8 cellular contexts compared by ENCODE assay signal in the genomic region with DNA sequence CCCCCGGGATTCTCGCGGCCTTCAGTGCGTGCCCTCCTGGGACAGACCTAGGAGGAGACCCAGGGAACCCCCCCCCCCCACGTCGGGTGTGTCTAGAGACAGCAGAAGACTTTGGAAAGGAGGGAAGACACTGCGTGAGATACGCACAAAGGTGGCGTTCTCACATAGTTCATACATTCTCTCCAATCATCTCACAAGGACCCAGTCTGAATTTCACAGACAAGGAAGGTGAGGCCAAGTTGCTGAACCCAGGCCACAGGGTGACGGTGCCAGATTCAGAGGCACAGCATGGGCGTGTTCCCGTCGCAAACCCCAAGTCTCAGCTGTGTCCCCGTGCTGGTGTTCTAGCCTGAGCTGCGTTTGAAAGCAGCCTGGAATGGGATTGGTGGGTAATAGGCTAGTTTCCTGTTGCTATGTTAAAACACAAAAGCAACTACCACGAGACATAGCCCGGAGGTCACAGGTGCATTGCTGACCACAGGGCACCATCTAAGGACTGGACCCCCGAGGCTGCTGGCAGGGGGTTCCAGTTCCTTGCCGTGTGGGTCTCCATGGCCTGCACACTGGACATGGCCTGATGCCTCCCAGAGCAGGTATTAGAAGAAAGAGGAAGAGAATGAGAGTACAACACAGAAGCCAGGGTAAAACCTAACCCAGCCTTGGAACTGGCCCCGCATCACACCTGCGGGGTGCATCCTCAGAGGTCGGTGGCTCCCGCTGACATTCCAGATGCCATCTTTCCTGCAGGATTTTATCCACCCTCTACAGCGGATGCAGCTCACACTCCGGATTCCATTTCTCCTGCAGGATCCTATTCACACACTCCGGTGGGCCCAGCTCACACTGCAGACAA. TPM values are rescaled to one million over a fixed set of nuclear protein-coding genes. Genes with fewer than 3 reads are reported as not detected.
DNase-seq lines count a peak whose midpoint lies in the region; ATAC-seq and TF ChIP-seq lines count a peak whose summit lies in the region.
"Had no signal": no experiment of that assay in that cellular context is flagged by ENCODE, and none has a peak within 500 bp of the region (broad histone marks: within the 10 kb centered on the region; RNA-seq: fewer than 3 reads in every experiment).

No MANE protein-coding gene starts in this region.

- H3K27me3 ChIP-seq in MG63 (no peaks in the 10 kb centered on the region), right lobe of liver (no peaks in the 10 kb centered on the region), suprapubic skin (peaks cover 63% of the 10 kb centered on the region)

- intact Hi-C loops in right lobe of liver (cut with DNase I): no loop called here

- H3K27ac ChIP-seq in right lobe of liver (peak overlapping the region in 2 of 3 donors; percentile 56 to 77), suprapubic skin (no peak overlapping the region)

- 46% methylated on average over 6 of the region's 26 CpGs for WGBS in right lobe of liver (ENCODE audit: insufficient coverage, low coverage, low lambda C conversion rate, missing lambda C conversion rate)
- 49% methylated on average over 18 of the region's 26 CpGs for WGBS in suprapubic skin

- TF ChIP-seq POLR2A in right lobe of liver (IDR thresholded peaks at IDR 0.05) (no peak), suprapubic skin (IDR thresholded peaks at IDR 0.05) (no peak)

- peak overlapping the region; percentile 81 for H3K4me3 ChIP-seq in MG63
- peak overlapping the region; percentile 69 to 77 for H3K4me3 ChIP-seq in cardiac fibroblast (replicated peaks in 1 of 2; ENCODE audit: low read depth in 2 of 2, low read length in 2 of 2)
- H3K4me3 ChIP-seq in right lobe of liver: peak overlapping the region in 1 of 3 donors; percentile 40
- peak overlapping the region; percentile 73 for H3K4me3 ChIP-seq in suprapubic skin
- H3K4me3 ChIP-seq: GM12878 had no signal

- peaks cover 25% of the 10 kb centered on the region for H3K36me3 ChIP-seq in MG63
- no peaks in the 10 kb centered on the region for H3K36me3 ChIP-seq in right lobe of liver
- H3K36me3 ChIP-seq in suprapubic skin: no peaks in the 10 kb centered on the region

- DNase-seq in MG63 (no peak), cardiac fibroblast (ENCODE audit: low read depth in 2 of 2) (no peak), right lobe of liver (peak in 1 of 3 donors; percentile 36), suprapubic skin (ENCODE audit: low spot score in 2 of 2) (peak; percentile 50 to 51), dedifferentiated amniotic fluid mesenchymal stem cell (ENCODE audit: extremely low spot score) (no peak)

- TF ChIP-seq CTCF in cardiac fibroblast (IDR thresholded peaks at IDR 0.05; ENCODE audit: low read depth, low read length): no peak
- no peak for TF ChIP-seq CTCF in right lobe of liver (IDR thresholded peaks at IDR 0.05)
- no peak for TF ChIP-seq CTCF in suprapubic skin (IDR thresholded peaks at IDR 0.05)

- H3K4me1 ChIP-seq in right lobe of liver: no peaks in the 10 kb centered on the region
- H3K4me1 ChIP-seq in suprapubic skin: peaks cover 29% of the 10 kb centered on the region

- H3K9me3 ChIP-seq in MG63 (no peaks in the 10 kb centered on the region), right lobe of liver (no peaks in the 10 kb centered on the region), suprapubic skin (no peaks in the 10 kb centered on the region)

- ATAC-seq in right lobe of liver: no peak
- no peak for ATAC-seq in GM18907 (IDR thresholded peaks at IDR 0.05; ENCODE audit: unreplicated experiment)
- ATAC-seq in HG03095 (IDR thresholded peaks at IDR 0.05; ENCODE audit: unreplicated experiment): no peak
- ATAC-seq: GM12878 had no signal

- no peak for TF ChIP-seq EP300 in suprapubic skin (IDR thresholded peaks at IDR 0.05)

RNA-seq across cellular contexts. Expression of a gene that starts 1.1 kb away (rescaled TPM):
- total RNA-seq in MG63 (2014; rRNA removed; shearing (Covaris generic); ENCODE audit: low replicate concordance): 204 and 346 TPM in 2 replicates
- total RNA-seq in right lobe of liver (10 to 100 TPM in 3 of 6 experiments, 1 to 10 TPM in 3; 5.5 to 21.0 (median 11.4) TPM), suprapubic skin (1 to 10 TPM; 7.0 to 9.5 (median 9.4) TPM)

Comparison
In these comparisons a context has a peak if more than half of its experiments do, and no peak if none do; other contexts are left out.
1. DNase-seq: peak in suprapubic skin (2 of 2); none in MG63 (single experiment), cardiac fibroblast (0 of 2) and dedifferentiated amniotic fluid mesenchymal stem cell (single experiment).